In genomic region chr5:4548341-4548740, GRCh38 we compare ENCODE assay signal across 8 cellular contexts.
"Had no signal": no experiment of that assay in that cellular context is flagged by ENCODE, and none has a peak within 500 bp of the region (broad histone marks: within the 10 kb centered on the region; RNA-seq: fewer than 3 reads in every experiment).

No MANE protein-coding gene starts in this region.

- H2AFZ ChIP-seq: GM23248 had no signal

- FAIRE-seq: HepG2, K562 had no signal

- H3K4me3 ChIP-seq: GM23248, HAP-1, K562 had no signal

- H3K9ac ChIP-seq: GM23248 had no signal

- H3K9me3 ChIP-seq: HAP-1 had no signal

- H3K4me1 ChIP-seq: HAP-1 had no signal

- H3K27ac ChIP-seq: GM23248, HL-60 had no signal

- H3K36me3 ChIP-seq: HAP-1 had no signal

- DNase-seq: GM23248, GOT3, H7, HFFc6 had no signal
